In the genomic region with DNA sequence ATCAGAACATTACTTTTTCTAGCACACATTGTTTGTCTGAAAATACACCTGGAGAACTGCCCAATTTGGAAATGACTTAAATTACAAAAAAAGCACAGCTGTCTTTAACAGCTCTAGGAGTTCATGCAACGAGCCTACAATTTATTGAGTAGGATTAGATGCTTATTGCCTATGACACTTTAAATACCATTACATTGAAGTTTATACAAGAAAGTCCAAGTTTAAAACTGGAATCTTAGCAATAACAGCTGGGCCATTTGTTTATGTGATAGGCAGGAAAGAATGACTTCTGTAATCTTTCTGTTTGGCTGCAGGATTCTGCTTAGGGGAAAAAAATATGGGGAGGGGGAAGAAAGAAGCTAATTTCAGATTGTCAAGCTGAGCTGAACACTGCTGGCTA, we compare ENCODE assay signal across 22 cellular contexts.
"Had no signal": no experiment of that assay in that cellular context is flagged by ENCODE, and none has a peak within 500 bp of the region (broad histone marks: within the 10 kb centered on the region; RNA-seq: fewer than 3 reads in every experiment).

No MANE protein-coding gene starts in this region.

- H3K4me3 ChIP-seq: cardiac muscle cell, skin epidermis had no signal

- ATAC-seq: activated CD8-positive, alpha-beta memory T cell treated with anti-CD3 and anti-CD28 coated beads, Interleukin-2, amount 10 ng/mL, durations not matched to agents 7 days and 5 days; esophagus mucosa; foreskin keratinocyte; naive thymus-derived CD4-positive, alpha-beta T cell had no signal

- H2AFZ ChIP-seq: parathyroid adenoma had no signal

- H3K27ac ChIP-seq: cardiac muscle cell, foreskin keratinocyte, neutrophil, parathyroid adenoma, skin epidermis, VCaP had no signal

- DNase-seq: activated CD4-positive, alpha-beta T cell treated with anti-CD3 and anti-CD28 coated beads for 1 hour; activated CD4-positive, alpha-beta T cell treated with anti-CD3 and anti-CD28 coated beads, Interleukin-2, amount 50 U/mL, for 48 hours; activated CD8-positive, alpha-beta memory T cell treated with anti-CD3 and anti-CD28 coated beads, Interleukin-2, amount 10 ng/mL, durations not matched to agents 7 days and 5 days; activated naive CD4-positive, alpha-beta T cell treated with anti-CD3 and anti-CD28 coated beads, Interleukin-2, amount 10 ng/mL, durations not matched to agents 7 days and 5 days; activated T-cell treated with anti-CD3 and anti-CD28 coated beads, Interleukin-2, amount 50 U/mL, for 1 hour; foreskin keratinocyte; immature natural killer cell; midbrain; naive thymus-derived CD4-positive, alpha-beta T cell; retina; stimulated activated CD4-positive, alpha-beta T cell treated with anti-CD3 and anti-CD28 coated beads, Interleukin-15, amount 100 ng/mL, for 24 hours; stimulated activated CD4-positive, alpha-beta T cell treated with anti-CD3 and anti-CD28 coated beads, Interleukin-4, amount 100 ng/mL, for 1 hour; stimulated activated naive CD4-positive, alpha-beta T cell; trophoblast cell had no signal

- H3K27ac Mint-ChIP-seq: activated CD8-positive, alpha-beta memory T cell treated with anti-CD3 and anti-CD28 coated beads, Interleukin-2, amount 10 ng/mL, durations not matched to agents 7 days and 5 days; activated naive CD4-positive, alpha-beta T cell treated with anti-CD3 and anti-CD28 coated beads, Interleukin-2, amount 10 ng/mL, durations not matched to agents 7 days and 5 days; activated T-helper 2 cell treated with anti-CD3 and anti-CD28 coated beads, Interferon-gamma antibody, Interleukin-2, Interleukin-4, amounts not matched to agents 10 μg/mL and 5 μg/mL and 100 μg/mL, durations not matched to agents 14 hours and 24 hours and 36 hours; immature natural killer cell; naive thymus-derived CD4-positive, alpha-beta T cell had no signal

- H3K4me1 ChIP-seq: foreskin keratinocyte, parathyroid adenoma had no signal

- H3K27me3 ChIP-seq: cardiac muscle cell had no signal

- H3K9ac ChIP-seq: parathyroid adenoma had no signal

- H3K9me3 Mint-ChIP-seq: activated naive CD4-positive, alpha-beta T cell treated with anti-CD3 and anti-CD28 coated beads, Interleukin-2, amount 10 ng/mL, durations not matched to agents 7 days and 5 days; activated T-helper 2 cell treated with anti-CD3 and anti-CD28 coated beads, Interferon-gamma antibody, Interleukin-2, Interleukin-4, amounts not matched to agents 10 μg/mL and 5 μg/mL and 100 μg/mL, durations not matched to agents 14 hours and 24 hours and 36 hours had no signal

- H3K36me3 Mint-ChIP-seq: activated CD8-positive, alpha-beta memory T cell treated with anti-CD3 and anti-CD28 coated beads, Interleukin-2, amount 10 ng/mL, durations not matched to agents 7 days and 5 days; activated naive CD4-positive, alpha-beta T cell treated with anti-CD3 and anti-CD28 coated beads, Interleukin-2, amount 10 ng/mL, durations not matched to agents 7 days and 5 days; immature natural killer cell; naive thymus-derived CD4-positive, alpha-beta T cell had no signal

- H3K9me3 ChIP-seq: neutrophil had no signal

- H3K4me1 Mint-ChIP-seq: activated CD8-positive, alpha-beta memory T cell treated with anti-CD3 and anti-CD28 coated beads, Interleukin-2, amount 10 ng/mL, durations not matched to agents 7 days and 5 days; activated naive CD4-positive, alpha-beta T cell treated with anti-CD3 and anti-CD28 coated beads, Interleukin-2, amount 10 ng/mL, durations not matched to agents 7 days and 5 days; immature natural killer cell; naive thymus-derived CD4-positive, alpha-beta T cell had no signal

- H3K36me3 ChIP-seq: cardiac muscle cell, neutrophil had no signal

- H3K79me2 ChIP-seq: parathyroid adenoma had no signal

- FAIRE-seq: astrocyte had no signal

- H3K4me3 Mint-ChIP-seq: activated CD8-positive, alpha-beta memory T cell treated with anti-CD3 and anti-CD28 coated beads, Interleukin-2, amount 10 ng/mL, durations not matched to agents 7 days and 5 days; activated naive CD4-positive, alpha-beta T cell treated with anti-CD3 and anti-CD28 coated beads, Interleukin-2, amount 10 ng/mL, durations not matched to agents 7 days and 5 days; immature natural killer cell; naive thymus-derived CD4-positive, alpha-beta T cell had no signal
